In genomic region chr18:79628416-79629248, GRCh38 we compare ENCODE assay signal across 15 cellular contexts. TPM values are rescaled to one million over a fixed set of nuclear protein-coding genes. Genes with fewer than 3 reads are reported as not detected.
DNase-seq lines count a peak whose midpoint lies in the region; ATAC-seq, FAIRE-seq and TF ChIP-seq lines count a peak whose summit lies in the region.
"Had no signal": no experiment of that assay in that cellular context is flagged by ENCODE, and none has a peak within 500 bp of the region (broad histone marks: within the 10 kb centered on the region; RNA-seq: fewer than 3 reads in every experiment).

No MANE protein-coding gene starts in this region.

- H3K14ac ChIP-seq in neuronal stem cell (ENCODE audit: low read length) = no peak overlapping the region

- H3K4me1 ChIP-seq in neuronal stem cell (ENCODE audit: control insufficient read depth in 2 of 2, insufficient read depth in 1 of 2, low read depth in 1 of 2, low read length in 2 of 2) (no peaks in the 10 kb centered on the region), tibial artery (peaks cover 0 to 11% (median 6%) of the 10 kb centered on the region in 4 donors)

- no peak overlapping the region for H3K9ac ChIP-seq in neuronal stem cell (ENCODE audit: low read depth, low read length, poor library complexity)

- H2BK120ac ChIP-seq in neuronal stem cell (ENCODE audit: low read depth, low read length) = no peak overlapping the region

- peaks cover 79% of the 10 kb centered on the region for H3K4me1 Mint-ChIP-seq in dendritic cell treated with granulocyte-macrophage colony-stimulating factor and Interleukin-4, amounts not matched to agents 40 ng/mL and 50 ng/mL, for 4 days (ENCODE audit: low read depth)

- H4K91ac ChIP-seq in neuronal stem cell (ENCODE audit: low read depth, low read length, poor library complexity) = no peak overlapping the region

- H3K36me3 ChIP-seq in WERI-Rb-1 = no peaks in the 10 kb centered on the region
- H3K36me3 ChIP-seq in neuronal stem cell (replicated peaks in 1 of 2; ENCODE audit: control insufficient read depth in 2 of 2, insufficient read depth in 2 of 2, low read length in 2 of 2) = no peaks in the 10 kb centered on the region
- H3K36me3 ChIP-seq in tibial artery = no peaks in the 10 kb centered on the region
- H3K36me3 ChIP-seq: Peyer's patch had no signal

- no peak overlapping the region for H3K27ac ChIP-seq in WERI-Rb-1
- H3K27ac ChIP-seq in neuronal stem cell (replicated peaks; ENCODE audit: low read length) = no peak overlapping the region
- H3K27ac ChIP-seq in tibial artery = no peak overlapping the region
- H3K27ac ChIP-seq: Peyer's patch had no signal

- no peaks in the 10 kb centered on the region for H3K27me3 ChIP-seq in WERI-Rb-1 (ENCODE audit: insufficient read depth, low read depth, severe bottlenecking)
- peaks cover 0 to 26% (median 4%) of the 10 kb centered on the region in 3 experiments for H3K27me3 ChIP-seq in neuronal stem cell (ENCODE audit: control insufficient read depth in 3 of 3, insufficient read depth in 3 of 3, low read depth in 1 of 3, low read length in 3 of 3)
- peaks cover 0 to 6% of the 10 kb centered on the region in 2 donors for H3K27me3 ChIP-seq in tibial artery
- H3K27me3 ChIP-seq: Peyer's patch had no signal

- H3K79me1 ChIP-seq in neuronal stem cell (ENCODE audit: low read depth, low read length) = no peaks in the 10 kb centered on the region

- no peak overlapping the region for H2BK5ac ChIP-seq in neuronal stem cell (ENCODE audit: low read length)

- peak overlapping the region; percentile 49 for H3K18ac ChIP-seq in neuronal stem cell (ENCODE audit: low read length)

- no peak overlapping the region for H2BK12ac ChIP-seq in neuronal stem cell (ENCODE audit: low read length)

- TF ChIP-seq CTCF in WERI-Rb-1 (IDR thresholded peaks at IDR 0.05; ENCODE audit: low read depth, low read length) = no peak
- no peak for TF ChIP-seq CTCF in tibial artery (IDR thresholded peaks at IDR 0.05)

- H3K4me3 ChIP-seq in WERI-Rb-1 (ENCODE audit: low read depth, low read length) (no peak overlapping the region), neuronal stem cell (ENCODE audit: low read length in 2 of 2) (no peak overlapping the region), tibial artery (no peak overlapping the region)
- H3K4me3 ChIP-seq: Peyer's patch had no signal

- H3K23ac ChIP-seq in neuronal stem cell (ENCODE audit: low read depth, low read length, poor library complexity) = no peak overlapping the region

- ATAC-seq in HG02678 (IDR thresholded peaks at IDR 0.05; ENCODE audit: unreplicated experiment) = no peak

- DNase-seq in WERI-Rb-1 (peak; percentile 6), neuronal stem cell (ENCODE audit: low spot score) (no peak), tibial artery (peak; percentile 7 to 49), NCI-H146 (lab: John Stamatoyannopoulos, UW) (no peak), frontal cortex (ENCODE audit: low spot score in 2 of 2) (no peak)
- DNase-seq: CD4-positive, alpha-beta memory T cell; DMS79; NCI-H1092 treated with DMSO at 0.1 percent for 48 hours; NCI-H1694; NCI-H510A treated with DMSO at 0.1 percent for 48 hours; Right ventricle myocardium superior had no signal

- H2AFZ ChIP-seq in neuronal stem cell (ENCODE audit: low read length) = no peak overlapping the region

- no peak overlapping the region for H4K8ac ChIP-seq in neuronal stem cell (ENCODE audit: low read depth, low read length)

- H3K9me3 ChIP-seq in WERI-Rb-1 (ENCODE audit: severe bottlenecking) = peaks cover 2% of the 10 kb centered on the region
- H3K9me3 ChIP-seq in neuronal stem cell (replicated peaks in 1 of 2; ENCODE audit: control insufficient read depth in 2 of 2, insufficient read depth in 1 of 2, low read depth in 1 of 2, low read length in 2 of 2) = peaks cover 0 to 1% of the 10 kb centered on the region in 2 donors
- H3K9me3 ChIP-seq in tibial artery = no peaks in the 10 kb centered on the region
- H3K9me3 ChIP-seq: Peyer's patch had no signal

- H3K36me3 Mint-ChIP-seq in dendritic cell treated with granulocyte-macrophage colony-stimulating factor and Interleukin-4, amounts not matched to agents 40 ng/mL and 50 ng/mL, for 4 days (ENCODE audit: low read depth) = no peaks in the 10 kb centered on the region
- H3K36me3 Mint-ChIP-seq: CD4-positive, alpha-beta memory T cell had no signal

- peaks cover 35% of the 10 kb centered on the region for H3K27me3 Mint-ChIP-seq in dendritic cell treated with granulocyte-macrophage colony-stimulating factor and Interleukin-4, amounts not matched to agents 40 ng/mL and 50 ng/mL, for 4 days

- no peak for FAIRE-seq in frontal cortex (lab: Jason Lieb, UNC)
- FAIRE-seq: H54 had no signal

- no peak overlapping the region for H2AK5ac ChIP-seq in neuronal stem cell (ENCODE audit: low read depth, low read length)

- peak overlapping the region; percentile 96 for H3K27ac Mint-ChIP-seq in dendritic cell treated with granulocyte-macrophage colony-stimulating factor and Interleukin-4, amounts not matched to agents 40 ng/mL and 50 ng/mL, for 4 days

- H2BK15ac ChIP-seq in neuronal stem cell (ENCODE audit: low read length) = no peak overlapping the region

- H3K4me2 ChIP-seq in neuronal stem cell (ENCODE audit: insufficient read depth, low read length, poor library complexity, severe bottlenecking) = no peak overlapping the region

- peaks cover 6% of the 10 kb centered on the region for H3K9me3 Mint-ChIP-seq in dendritic cell treated with granulocyte-macrophage colony-stimulating factor and Interleukin-4, amounts not matched to agents 40 ng/mL and 50 ng/mL, for 4 days

- H3K4me3 Mint-ChIP-seq in dendritic cell treated with granulocyte-macrophage colony-stimulating factor and Interleukin-4, amounts not matched to agents 40 ng/mL and 50 ng/mL, for 4 days = no peak overlapping the region

- no CpG with 5 or more reads among the region's 31 CpGs for WGBS in neuronal stem cell (ENCODE audit: extremely low coverage in 2 of 2, insufficient read length in 2 of 2, insufficient replicate concordance in 1 of 2), 2 donors

- no peak overlapping the region for H3K4ac ChIP-seq in neuronal stem cell (ENCODE audit: low read length)

- intact Hi-C loops in dendritic cell treated with granulocyte-macrophage colony-stimulating factor and Interleukin-4, amounts not matched to agents 40 ng/mL and 50 ng/mL, for 4 days (cut with micrococcal nuclease) = no loop called here
- intact Hi-C loops in tibial artery (cut with DNase I; ENCODE audit: low total_unique reads) = no loop called here

RNA-seq across cellular contexts. Expression of gene CTDP1, which starts 51.0 kb away (rescaled TPM):
- 10.5 TPM for polyA plus RNA-seq in neuronal stem cell (2013, experiment 1 of 2)
- polyA plus RNA-seq in neuronal stem cell (2013, experiment 2 of 2) = 11.0 TPM
- total RNA-seq in frontal cortex = 16.7 TPM

Comparison
In these comparisons a context has a peak if more than half of its experiments do, and no peak if none do; other contexts are left out.
1. DNase-seq: peak in WERI-Rb-1 (single experiment) and tibial artery (2 of 2); none in neuronal stem cell (single experiment), NCI-H146 (single experiment) and frontal cortex (0 of 2).